In genomic region chr13:25169951-25170553, GRCh38 we compare ENCODE assay signal across 19 cellular contexts. TPM values are rescaled to one million over a fixed set of nuclear protein-coding genes. Genes with fewer than 3 reads are reported as not detected.
DNase-seq lines count a peak whose midpoint lies in the region; ATAC-seq and TF ChIP-seq lines count a peak whose summit lies in the region.
"Had no signal": no experiment of that assay in that cellular context is flagged by ENCODE, and none has a peak within 500 bp of the region (broad histone marks: within the 10 kb centered on the region; RNA-seq: fewer than 3 reads in every experiment).

No MANE protein-coding gene starts in this region.

- H3K27me3 Mint-ChIP-seq in nephron (ENCODE audit: low read depth) = peaks cover 82% of the 10 kb centered on the region

- TF ChIP-seq CTCF in dorsolateral prefrontal cortex (IDR thresholded peaks at IDR 0.05 in 54 of 56, conservative IDR thresholded peaks at IDR 0.05 in 2 of 56; ENCODE audit: low read depth in 1 of 56, partially characterized antibody in 56 of 56) (no peak), nephron (IDR thresholded peaks at IDR 0.05; ENCODE audit: unreplicated experiment in 3 of 3) (no peak)

- ATAC-seq in right cardiac atrium = no peak
- ATAC-seq in Right ventricle myocardium superior (ENCODE audit: poor library complexity) = no peak
- ATAC-seq: PC-3 had no signal

- 76% methylated on average over 37 of the region's 37 CpGs for WGBS in right cardiac atrium

- H3K27me3 ChIP-seq in right cardiac atrium (ENCODE audit: control insufficient read depth, insufficient read depth) (no peaks in the 10 kb centered on the region), dorsolateral prefrontal cortex (peaks cover 0 to 5% (median 0%) of the 10 kb centered on the region in 45 donors)

- DNase-seq in right cardiac atrium = peak in 2 of 3 donors; percentile 37 to 45
- no peak for DNase-seq in Right ventricle myocardium superior
- peak in 2 of 10 donors; percentile 51 to 55 for DNase-seq in dorsolateral prefrontal cortex
- DNase-seq in ureter (ENCODE audit: low spot score) = peak; percentile 29
- DNase-seq in activated CD4-positive, alpha-beta T cell treated with anti-CD3 and anti-CD28 coated beads, Interleukin-2, amount 50 U/mL, for 48 hours = no peak
- no peak for DNase-seq in SHP77 treated with DMSO at 0.1 percent for 48 hours (lab: John Stamatoyannopoulos, UW)
- no peak for DNase-seq in inferior parietal cortex (ENCODE audit: extremely low spot score)
- DNase-seq: activated naive CD4-positive, alpha-beta T cell treated with Interleukin-2 at 50 U/mL for 16 hours; Calu3; NCI-H2227 treated with DMSO at 0.1 percent for 48 hours; PC-3; spleen; transverse colon had no signal

- H3K4me3 Mint-ChIP-seq in nephron = peak overlapping the region; percentile 77 to 80 (median 78)
- H3K4me3 Mint-ChIP-seq: activated CD8-positive, alpha-beta T cell treated with anti-CD3 and anti-CD28 coated beads for 36 hours had no signal

- no peaks in the 10 kb centered on the region for H3K9me3 ChIP-seq in right cardiac atrium (ENCODE audit: control insufficient read depth, low read length)
- H3K9me3 ChIP-seq: neutrophil, spleen, transverse colon had no signal

- H3K4me1 Mint-ChIP-seq in nephron = peaks cover 6% of the 10 kb centered on the region

- H3K27ac ChIP-seq in right cardiac atrium (ENCODE audit: low read length) (no peak overlapping the region), dorsolateral prefrontal cortex (peak overlapping the region; percentile 86 to 100 (median 98))
- H3K27ac ChIP-seq: cardiac muscle cell, neutrophil, spleen, transverse colon had no signal

- no peaks in the 10 kb centered on the region for H3K4me1 ChIP-seq in right cardiac atrium (ENCODE audit: control insufficient read depth, insufficient read depth, low read length)

- no peaks in the 10 kb centered on the region for H3K9me3 Mint-ChIP-seq in nephron
- H3K9me3 Mint-ChIP-seq: activated CD8-positive, alpha-beta T cell treated with anti-CD3 and anti-CD28 coated beads for 36 hours had no signal

- H3K4me3 ChIP-seq in right cardiac atrium (ENCODE audit: low read length) = no peak overlapping the region
- H3K4me3 ChIP-seq in dorsolateral prefrontal cortex = peak overlapping the region; percentile 45 to 91 (median 76)

- no peaks in the 10 kb centered on the region for H3K36me3 Mint-ChIP-seq in nephron (ENCODE audit: low read depth)

- intact Hi-C loops in right cardiac atrium (cut with DNase I) (no loop called here), Right ventricle myocardium superior (cut with DNase I) (no loop called here), dorsolateral prefrontal cortex (cut with DNase I) (loop anchor here (1.0 to 10.0 kb wide), 7 partner anchors 23 to 132 kb away; partner anchors contain the start of genes MTMR6 (in 2 of the 2) and NUP58 (in 1 of the 2))

- no peak overlapping the region for H3K27ac Mint-ChIP-seq in nephron
- H3K27ac Mint-ChIP-seq: activated CD8-positive, alpha-beta T cell treated with anti-CD3 and anti-CD28 coated beads for 36 hours had no signal

RNA-seq across cellular contexts. Expression of gene AMER2, which starts 2.0 kb away (rescaled TPM):
- not detected for total RNA-seq in right cardiac atrium
- not detected for polyA plus RNA-seq in right cardiac atrium
- not detected for total RNA-seq in Right ventricle myocardium superior
- total RNA-seq in dorsolateral prefrontal cortex = 100 to 1,000 TPM in 86 of 120 experiments, 10 to 100 TPM in 34; 44.5 to 389 (median 125) TPM
- not detected for total RNA-seq in ureter
- total RNA-seq: activated CD8-positive, alpha-beta T cell treated with anti-CD3 and anti-CD28 coated beads for 36 hours; Calu3; liver; PC-3; spleen; T-helper 1 cell treated with Interleukin-12 subunit alpha and Interleukin-12 subunit beta and Interleukin-4 antibody, amounts not matched to agents 30 ng/mL and 1 ng/mL, for 36 hours had no signal
- polyA plus RNA-seq: liver, spleen had no signal

Comparison
In these comparisons a context has a peak if more than half of its experiments do, and no peak if none do; other contexts are left out.
1. DNase-seq: peak in right cardiac atrium (2 of 3) and ureter (single experiment); none in Right ventricle myocardium superior (single experiment), activated CD4-positive, alpha-beta T cell treated with anti-CD3 and anti-CD28 coated beads, Interleukin-2, amount 50 U/mL, for 48 hours (0 of 2), SHP77 treated with DMSO at 0.1 percent for 48 hours (single experiment) and inferior parietal cortex (single experiment).
2. RNA of gene AMER2, which starts 2.0 kb away (total RNA-seq): 44.5 to 389 TPM in dorsolateral prefrontal cortex; not detected in right cardiac atrium, not detected in Right ventricle myocardium superior (single experiment) and not detected in ureter (single experiment); every median in the first group is over 10 times any median in the second.
3. intact Hi-C loops: an anchor here in dorsolateral prefrontal cortex (1.0 to 10.0 kb wide); none called in right cardiac atrium and Right ventricle myocardium superior.